In genomic region chr6:81093046-81093445, GRCh38 we compare ENCODE assay signal across 27 cellular contexts.
"Had no signal": no experiment of that assay in that cellular context is flagged by ENCODE, and none has a peak within 500 bp of the region (broad histone marks: within the 10 kb centered on the region; RNA-seq: fewer than 3 reads in every experiment).

No MANE protein-coding gene starts in this region.

- H3K9me2 ChIP-seq: SK-N-SH had no signal

- H3K4me3 ChIP-seq: body of pancreas had no signal

- H3K4me3 Mint-ChIP-seq: activated B cell treated with CpG ODN at 0.5 μM for 24 hours; activated CD4-positive, alpha-beta T cell treated with anti-CD3 and anti-CD28 coated beads, Interleukin-2, amount 10 ng/mL, durations not matched to agents 24 days and 14 days; activated CD8-positive, alpha-beta memory T cell treated with anti-CD3 and anti-CD28 coated beads, Interleukin-2, amount 10 ng/mL, durations not matched to agents 7 days and 5 days; activated naive CD8-positive, alpha-beta T cell; activated T-cell treated with anti-CD3 and anti-CD28 coated beads, Interleukin-2, amount 50 U/mL, for 4 hours; central memory CD8-positive, alpha-beta T cell; IgD-negative memory B cell had no signal

- H3K9me3 ChIP-seq: body of pancreas, SK-N-SH had no signal

- ATAC-seq: activated CD8-positive, alpha-beta memory T cell treated with anti-CD3 and anti-CD28 coated beads, Interleukin-2, amount 10 ng/mL, durations not matched to agents 7 days and 5 days; activated T-cell treated with anti-CD3 and anti-CD28 coated beads, Interleukin-2, amount 50 U/mL, for 4 hours; body of pancreas; Panc1; Right ventricle myocardium inferior had no signal

- H3K9me3 Mint-ChIP-seq: activated CD4-positive, alpha-beta T cell treated with anti-CD3 and anti-CD28 coated beads, Interleukin-2, amount 10 ng/mL, durations not matched to agents 24 days and 14 days; central memory CD8-positive, alpha-beta T cell had no signal

- H3K36me3 Mint-ChIP-seq: activated naive CD8-positive, alpha-beta T cell; IgD-negative memory B cell had no signal

- H3K27ac Mint-ChIP-seq: activated B cell treated with CpG ODN at 0.5 μM for 24 hours; activated CD4-positive, alpha-beta T cell treated with anti-CD3 and anti-CD28 coated beads, Interleukin-2, amount 10 ng/mL, durations not matched to agents 24 days and 14 days; activated CD8-positive, alpha-beta memory T cell treated with anti-CD3 and anti-CD28 coated beads, Interleukin-2, amount 10 ng/mL, durations not matched to agents 7 days and 5 days; activated naive CD8-positive, alpha-beta T cell; IgD-negative memory B cell had no signal

- H3K4me1 Mint-ChIP-seq: activated B cell treated with CpG ODN at 0.5 μM for 24 hours; activated CD4-positive, alpha-beta T cell treated with anti-CD3 and anti-CD28 coated beads, Interleukin-2, amount 10 ng/mL, durations not matched to agents 24 days and 14 days; activated CD8-positive, alpha-beta memory T cell treated with anti-CD3 and anti-CD28 coated beads, Interleukin-2, amount 10 ng/mL, durations not matched to agents 7 days and 5 days; central memory CD8-positive, alpha-beta T cell; IgD-negative memory B cell had no signal

- H3K4me2 ChIP-seq: SK-N-SH had no signal

- H3K27me3 Mint-ChIP-seq: activated B cell treated with CpG ODN at 0.5 μM for 24 hours; activated CD4-positive, alpha-beta T cell treated with anti-CD3 and anti-CD28 coated beads, Interleukin-2, amount 10 ng/mL, durations not matched to agents 24 days and 14 days; activated CD8-positive, alpha-beta memory T cell treated with anti-CD3 and anti-CD28 coated beads, Interleukin-2, amount 10 ng/mL, durations not matched to agents 7 days and 5 days; activated naive CD8-positive, alpha-beta T cell; central memory CD8-positive, alpha-beta T cell; IgD-negative memory B cell had no signal

- H3K27me3 ChIP-seq: body of pancreas had no signal

- H3K4me1 ChIP-seq: body of pancreas had no signal

- DNase-seq: activated B cell treated with CpG ODN at 0.5 μM for 24 hours; activated CD4-positive, alpha-beta T cell treated with anti-CD3 and anti-CD28 coated beads for 1 hour; activated CD4-positive, alpha-beta T cell treated with anti-CD3 and anti-CD28 coated beads, Interleukin-2, amount 10 ng/mL, durations not matched to agents 24 days and 14 days; activated CD4-positive, alpha-beta T cell treated with anti-CD3 and anti-CD28 coated beads, Interleukin-2, amount 50 U/mL, for 48 hours; activated CD8-positive, alpha-beta memory T cell treated with anti-CD3 and anti-CD28 coated beads, Interleukin-2, amount 10 ng/mL, durations not matched to agents 7 days and 5 days; activated effector memory CD4-positive, alpha-beta T cell treated with anti-CD3 and anti-CD28 coated beads, Interleukin-2, amount 50 U/mL, for 16 hours; activated naive CD4-positive, alpha-beta T cell treated with Interleukin-2 at 50 U/mL for 16 hours; activated T-cell treated with anti-CD3 and anti-CD28 coated beads, Interleukin-2, amount 50 U/mL, for 4 hours; aorta; body of pancreas; KG1; NCI-H1092; NCI-H1417; NCI-H1930; NCI-H2171; NCI-H2227 treated with DMSO at 0.1 percent for 48 hours; NCI-H446 treated with DMSO at 0.1 percent for 48 hours; NCI-H524 treated with DMSO at 0.1 percent for 48 hours; NCI-H774; RPMI8226; SK-N-SH; T-helper 1 cell had no signal

- H3K9ac ChIP-seq: SK-N-SH had no signal
